27 cellular contexts compared by ENCODE assay signal in genomic region chr15:82778755-82779154, GRCh38. TPM values are rescaled to one million over a fixed set of nuclear protein-coding genes. Genes with fewer than 3 reads are reported as not detected.
DNase-seq lines count a peak whose midpoint lies in the region; ATAC-seq, FAIRE-seq and TF ChIP-seq lines count a peak whose summit lies in the region.
"Had no signal": no experiment of that assay in that cellular context is flagged by ENCODE, and none has a peak within 500 bp of the region (broad histone marks: within the 10 kb centered on the region; RNA-seq: fewer than 3 reads in every experiment).

No MANE protein-coding gene starts in this region.

- H3K36me3 ChIP-seq in HepG2 (replicated peaks in 1 of 2; ENCODE audit: control insufficient read depth in 1 of 2, insufficient read depth in 2 of 2, low read length in 2 of 2) (no peaks in the 10 kb centered on the region), right lobe of liver (no peaks in the 10 kb centered on the region), K562 (ENCODE audit: control insufficient read depth, insufficient read depth, low read length) (no peaks in the 10 kb centered on the region), gastrocnemius medialis (peaks cover 0 to 28% of the 10 kb centered on the region in 2 donors), breast epithelium (no peaks in the 10 kb centered on the region)
- H3K36me3 ChIP-seq: BE2C; BLaER1 treated with 17β-estradiol and CSF1 and Interleukin-3, amounts not matched to agents 10 nM and 100 nM had no signal

- no peak for DNase-seq in HepG2 (ENCODE audit: low spot score)
- DNase-seq in right lobe of liver, result no peak
- no peak for DNase-seq in K562 (ENCODE audit: extremely low read depth in 1 of 4, low spot score in 3 of 4)
- no peak for DNase-seq in gastrocnemius medialis
- DNase-seq in stimulated activated naive CD4-positive, alpha-beta T cell (lab: John Stamatoyannopoulos, UW), result no peak
- no peak for DNase-seq in breast epithelium (ENCODE audit: low spot score in 2 of 2)
- no peak for DNase-seq in epidermal melanocyte (ENCODE audit: insufficient read length, low spot score)
- no peak for DNase-seq in NCI-H1417 (lab: John Stamatoyannopoulos, UW)
- DNase-seq: ACHN; AML-193; BE2C; Calu3; CD4-positive, alpha-beta memory T cell; COR-L47; DMS53; DMS79 treated with DMSO at 0.1 percent for 48 hours; GF-D8; GOT3; HCEC 1CT had no signal

- TF ChIP-seq EP300 in HepG2 (IDR thresholded peaks at IDR 0.05; ENCODE audit: low read depth in 2 of 2, low read length in 2 of 2) (no peak), HepG2 (CRISPR knock-in tag; IDR thresholded peaks at IDR 0.05; ENCODE audit: borderline replicate concordance) (no peak), K562 (IDR thresholded peaks at IDR 0.05; ENCODE audit: low read length) (no peak)

- no peaks in the 10 kb centered on the region for H3K79me2 ChIP-seq in HepG2 (ENCODE audit: insufficient read depth, low read length)
- H3K79me2 ChIP-seq in K562 (ENCODE audit: control insufficient read depth, insufficient read depth, low read length), result no peaks in the 10 kb centered on the region

- H2AFZ ChIP-seq in HepG2 (ENCODE audit: low read length), result no peak overlapping the region
- H2AFZ ChIP-seq in K562 (ENCODE audit: low read depth, low read length), result no peak overlapping the region

- in situ Hi-C loops in HepG2 (cut with HindIII; ENCODE audit: extremely low pct_ligation_motif_present, low pct_unique_long_range_greater_than_20kb), result no loop called here
- in situ Hi-C loops in K562 (cut with MboI), result no loop called here
- in situ Hi-C loops in gastrocnemius medialis (cut with MboI; ENCODE audit: low sequenced_read_pairs in 4 of 4), result no loop called here

- CTCF ChIA-PET in HepG2 (lab: Yijun Ruan, JAX; ENCODE audit: low intra/inter-chr PET ratio, low total read pairs) (no interaction called here), K562 (lab: Yijun Ruan, JAX; ENCODE audit: low intra/inter-chr PET ratio) (no interaction called here)

- no peak overlapping the region for H3K4me2 ChIP-seq in HepG2 (ENCODE audit: low read depth, low read length)
- H3K4me2 ChIP-seq in K562 (ENCODE audit: insufficient read depth, low read length), result no peak overlapping the region
- H3K4me2 ChIP-seq: BLaER1 treated with 17β-estradiol and CSF1 and Interleukin-3, amounts not matched to agents 10 nM and 100 nM had no signal

- H3K27ac ChIP-seq in HepG2 (ENCODE audit: extremely low read length, insufficient read depth, low read length), result no peak overlapping the region
- H3K27ac ChIP-seq in right lobe of liver, result no peak overlapping the region
- H3K27ac ChIP-seq in K562 (ENCODE audit: extremely low read depth, low read depth, low read length), result no peak overlapping the region
- peak overlapping the region; percentile 63 to 95 (median 70) for H3K27ac ChIP-seq in gastrocnemius medialis
- no peak overlapping the region for H3K27ac ChIP-seq in breast epithelium
- H3K27ac ChIP-seq: 22Rv1; BLaER1 treated with 17β-estradiol and CSF1 and Interleukin-3, amounts not matched to agents 10 nM and 100 nM had no signal

- no peak overlapping the region for H3K4me3 ChIP-seq in HepG2 (replicated peaks in 1 of 3; ENCODE audit: insufficient read depth in 1 of 3, low read depth in 2 of 3, low read length in 3 of 3)
- no peak overlapping the region for H3K4me3 ChIP-seq in right lobe of liver
- H3K4me3 ChIP-seq in K562, result no peak overlapping the region
- no peak overlapping the region for H3K4me3 ChIP-seq in gastrocnemius medialis
- H3K4me3 ChIP-seq in breast epithelium, result no peak overlapping the region
- H3K4me3 ChIP-seq: BLaER1 treated with 17β-estradiol and CSF1 and Interleukin-3, amounts not matched to agents 10 nM and 100 nM had no signal

- POLR2A ChIA-PET in HepG2 (lab: Yijun Ruan, JAX), result no interaction called here
- POLR2A ChIA-PET in K562 (lab: Yijun Ruan, JAX), result no interaction called here

- H3K9me3 ChIP-seq in HepG2 (ENCODE audit: low read length) (no peaks in the 10 kb centered on the region), right lobe of liver (no peaks in the 10 kb centered on the region), K562 (replicated peaks; ENCODE audit: control insufficient read depth, insufficient read depth, low read depth, low read length) (no peaks in the 10 kb centered on the region), gastrocnemius medialis (no peaks in the 10 kb centered on the region), breast epithelium (no peaks in the 10 kb centered on the region)
- H3K9me3 ChIP-seq: BE2C had no signal

- H4K20me1 ChIP-seq in HepG2 (ENCODE audit: insufficient read depth, low read length) (no peaks in the 10 kb centered on the region), K562 (replicated peaks; ENCODE audit: control insufficient read depth, insufficient read depth, low read length) (no peaks in the 10 kb centered on the region)
- H4K20me1 ChIP-seq: BLaER1 treated with 17β-estradiol and CSF1 and Interleukin-3, amounts not matched to agents 10 nM and 100 nM had no signal

- no peak overlapping the region for H3K9ac ChIP-seq in HepG2 (ENCODE audit: insufficient read depth, low read depth, low read length)
- H3K9ac ChIP-seq in K562 (ENCODE audit: insufficient read depth in 1 of 2, low read depth in 2 of 2, low read length in 2 of 2), result no peak overlapping the region
- H3K9ac ChIP-seq: BLaER1 treated with 17β-estradiol and CSF1 and Interleukin-3, amounts not matched to agents 10 nM and 100 nM had no signal

- BruUV-seq in HepG2 (replicated peaks; lab: Mats Ljungman, UMichigan) (no TSS peak), K562 (replicated peaks; lab: Mats Ljungman, UMichigan) (no TSS peak)

- H3K4me1 ChIP-seq in HepG2 (ENCODE audit: insufficient read depth, low read length) (no peaks in the 10 kb centered on the region), right lobe of liver (no peaks in the 10 kb centered on the region), K562 (replicated peaks in 1 of 2; ENCODE audit: control insufficient read depth in 2 of 2, insufficient read depth in 2 of 2, low read length in 2 of 2) (no peaks in the 10 kb centered on the region; a peak in 1 of 5 replicates), gastrocnemius medialis (no peaks in the 10 kb centered on the region), breast epithelium (no peaks in the 10 kb centered on the region)
- H3K4me1 ChIP-seq: BE2C had no signal

- FAIRE-seq in HepG2 (lab: Jason Lieb, UNC) (no peak), K562 (lab: Jason Lieb, UNC) (no peak)
- FAIRE-seq: A204.1, GM12891, GM18507, H54 had no signal

- intact Hi-C loops in HepG2 (cut with micrococcal nuclease; ENCODE audit: unreplicated experiment) (no loop called here), right lobe of liver (cut with DNase I) (no loop called here), K562 (cut with micrococcal nuclease) (no loop called here), gastrocnemius medialis (cut with DNase I; ENCODE audit: low total_unique reads) (no loop called here), breast epithelium (cut with DNase I; ENCODE audit: low total_unique reads) (no loop called here)

- H3K27me3 ChIP-seq in HepG2 (ENCODE audit: control insufficient read depth in 1 of 2, insufficient read depth in 2 of 2, low read length in 2 of 2), result no peaks in the 10 kb centered on the region
- no peaks in the 10 kb centered on the region for H3K27me3 ChIP-seq in right lobe of liver
- H3K27me3 ChIP-seq in K562 (ENCODE audit: control insufficient read depth in 2 of 2, insufficient read depth in 2 of 2, low read length in 2 of 2), result peaks cover 0 to 3% of the 10 kb centered on the region in 2 experiments; a peak in 3 of 5 replicates
- H3K27me3 ChIP-seq in gastrocnemius medialis, result no peaks in the 10 kb centered on the region
- no peaks in the 10 kb centered on the region for H3K27me3 ChIP-seq in breast epithelium
- H3K27me3 ChIP-seq: BE2C; BLaER1 treated with 17β-estradiol and CSF1 and Interleukin-3, amounts not matched to agents 10 nM and 100 nM had no signal

- no peak for TF ChIP-seq POLR2A in HepG2 (IDR thresholded peaks at IDR 0.05; ENCODE audit: insufficient read depth in 1 of 2, low read depth in 2 of 2, low read length in 2 of 2)
- no peak for TF ChIP-seq POLR2A in right lobe of liver (IDR thresholded peaks at IDR 0.05)
- no peak for TF ChIP-seq POLR2A in K562 (conservative IDR thresholded peaks at IDR 0.05)
- no peak for TF ChIP-seq POLR2A in gastrocnemius medialis (IDR thresholded peaks at IDR 0.05)
- no peak for TF ChIP-seq POLR2A in breast epithelium (IDR thresholded peaks at IDR 0.05)

- TF ChIP-seq CTCF in HepG2 (CRISPR knock-in tag; IDR thresholded peaks at IDR 0.05), result no peak
- no peak for TF ChIP-seq CTCF in right lobe of liver (IDR thresholded peaks at IDR 0.05)
- no peak for TF ChIP-seq CTCF in K562 (IDR thresholded peaks at IDR 0.05 in 2 of 3, conservative IDR thresholded peaks at IDR 0.05 in 1 of 3; ENCODE audit: insufficient read depth in 2 of 3, low read depth in 1 of 3, low read length in 3 of 3)
- TF ChIP-seq CTCF in gastrocnemius medialis (IDR thresholded peaks at IDR 0.05 in 4 of 5, conservative IDR thresholded peaks at IDR 0.05 in 1 of 5), result no peak
- TF ChIP-seq CTCF in breast epithelium (IDR thresholded peaks at IDR 0.05), result no peak

- ATAC-seq in HepG2 (no peak), right lobe of liver (no peak), K562 (no peak), gastrocnemius medialis (no peak)

- 34% methylated on average over 3 of the region's 3 CpGs for WGBS in HepG2 (ENCODE audit: low lambda C conversion rate)
- 92% methylated on average over 2 of the region's 3 CpGs for WGBS in right lobe of liver (ENCODE audit: insufficient coverage, low coverage, low lambda C conversion rate, missing lambda C conversion rate)
- WGBS in K562 (ENCODE audit: insufficient coverage, low coverage, missing lambda C conversion rate), result 8% methylated on average over 3 of the region's 3 CpGs

- TF ChIP-seq RAD21 in HepG2 (CRISPR knock-in tag; IDR thresholded peaks at IDR 0.05) (no peak), K562 (CRISPR knock-in tag; conservative IDR thresholded peaks at IDR 0.05 in 1 of 2, IDR thresholded peaks at IDR 0.05 in 1 of 2) (no peak)

- no peaks in the 10 kb centered on the region for H3K9me1 ChIP-seq in K562 (ENCODE audit: control insufficient read depth, insufficient read depth, low read length)

RNA-seq across cellular contexts. Expression of gene FSD2, which starts 27.1 kb away (rescaled TPM):
- total RNA-seq in HepG2 (2016; rRNA removed; fragmentation: Illumina TruSeq; extraction: Trizol) (not detected in 2 replicates), right lobe of liver (not detected), K562 (2014; rRNA removed) (not detected in 2 replicates), K562 (2014; rRNA removed; fragmentation: Illumina TruSeq; extraction: Trizol) (not detected in 2 replicates), K562 (2015; rRNA removed; fragmentation: Illumina TruSeq; extraction: Trizol) (not detected in 2 replicates), K562 (2021) (not detected in 2 replicates), gastrocnemius medialis (10 to 100 TPM in 1 of 4 donors, 1 to 10 TPM in 3; 3.9 to 18.5 (median 6.6) TPM), breast epithelium (1 to 10 TPM in 1 of 3 donors, under 1 TPM in 1, not detected in 1; under 0.01 to 1.6 TPM)
- not detected in 2 replicates for total RNA-seq in HepG2 (2016; cell fraction: cytosol; rRNA removed; fragmentation: Illumina TruSeq; extraction: Trizol; ENCODE audit: low read depth)
- not detected in 2 replicates for total RNA-seq in HepG2 (2016; cell fraction: insoluble cytoplasmic fraction; rRNA removed; fragmentation: Illumina TruSeq; extraction: Trizol)
- total RNA-seq in HepG2 (2016; cell fraction: membrane; rRNA removed; fragmentation: Illumina TruSeq; extraction: Trizol), result not detected in 2 replicates
- not detected in 2 replicates for total RNA-seq in HepG2 (2016; cell fraction: nucleus; rRNA removed; fragmentation: Illumina TruSeq; extraction: Trizol)
- polyA plus RNA-seq in HepG2 (2011; rRNA removed) (not detected in 2 replicates), K562 (2011; rRNA removed) (not detected in 2 replicates), K562 (2014; fragmentation: Illumina TruSeq; extraction: Trizol) (0.01 TPM in 1 of 2 replicates, not detected in the other), K562 (2014; fragmentation: Nextera tagmentation; extraction: Ambion mirVana) (under 1 TPM; 0.01 to 0.06 TPM), K562 (2014; rRNA removed) (not detected in 2 replicates)
- not detected in 2 replicates for polyA plus RNA-seq in HepG2 (2011; cell fraction: cytosol; rRNA removed)
- polyA plus RNA-seq in HepG2 (2011; cell fraction: nucleus; rRNA removed), result not detected in 2 replicates
- not detected in 2 replicates for polyA plus RNA-seq in HepG2 (2012)
- not detected in 2 replicates for polyA plus RNA-seq in HepG2 (2016; cell fraction: cytosol; fragmentation: Illumina TruSeq; extraction: Trizol; ENCODE audit: low read depth)
- polyA plus RNA-seq in HepG2 (2016; cell fraction: insoluble cytoplasmic fraction; fragmentation: Illumina TruSeq; extraction: Trizol; ENCODE audit: low read depth), result not detected in 2 replicates
- not detected in 2 replicates for polyA plus RNA-seq in HepG2 (2016; cell fraction: membrane; fragmentation: Illumina TruSeq; extraction: Trizol; ENCODE audit: low read depth)
- not detected in 2 replicates for polyA plus RNA-seq in HepG2 (2016; cell fraction: nucleus; fragmentation: Illumina TruSeq; extraction: Trizol; ENCODE audit: insufficient read depth, low read depth)
- not detected in 2 replicates for polyA minus RNA-seq in HepG2 (2011; rRNA and poly(A)+ RNA removed; ENCODE audit: low replicate concordance)
- not detected in 2 replicates for polyA minus RNA-seq in HepG2 (2011; cell fraction: cytosol; rRNA and poly(A)+ RNA removed)
- under 0.01 TPM in 1 of 2 replicates, not detected in the other for polyA minus RNA-seq in HepG2 (2011; cell fraction: nucleus; rRNA and poly(A)+ RNA removed)
- not detected in 2 replicates for total RNA-seq in K562 (2011; cell fraction: chromatin; rRNA removed; ENCODE audit: low replicate concordance)
- total RNA-seq in K562 (2011; cell fraction: nucleolus; rRNA removed), result not detected in 2 replicates
- total RNA-seq in K562 (2011; cell fraction: nucleoplasm; rRNA removed), result not detected in 2 replicates
- not detected in 2 replicates for polyA plus RNA-seq in K562 (2011; cell fraction: cytosol; rRNA removed)
- polyA plus RNA-seq in K562 (2011; cell fraction: nucleus; rRNA removed), result not detected in 2 replicates
- 0.06 and 0.07 TPM in 2 replicates for polyA plus RNA-seq in K562 (2012)
- not detected in 2 replicates for polyA minus RNA-seq in K562 (2011; rRNA and poly(A)+ RNA removed)
- not detected in 2 replicates for polyA minus RNA-seq in K562 (2011; cell fraction: cytosol; rRNA and poly(A)+ RNA removed)
- polyA minus RNA-seq in K562 (2011; cell fraction: nucleus; rRNA and poly(A)+ RNA removed), result not detected in 2 replicates
- total RNA-seq: Calu3; CD4-positive, alpha-beta memory T cell; Daoy; G401 had no signal

RNA-seq across cellular contexts. Expression of gene WHAMM, which starts 30.7 kb away (rescaled TPM):
- total RNA-seq in HepG2 (2016; rRNA removed; fragmentation: Illumina TruSeq; extraction: Trizol) (2.7 and 2.9 TPM in 2 replicates), right lobe of liver (1 to 10 TPM; 3.7 to 6.5 (median 4.7) TPM), K562 (2014; rRNA removed) (3.6 and 4.3 TPM in 2 replicates), K562 (2014; rRNA removed; fragmentation: Illumina TruSeq; extraction: Trizol) (3.8 and 4.7 TPM in 2 replicates), K562 (2015; rRNA removed; fragmentation: Illumina TruSeq; extraction: Trizol) (3.8 and 4.5 TPM in 2 replicates), K562 (2021) (4.5 and 4.8 TPM in 2 replicates), gastrocnemius medialis (10 to 100 TPM; 14.1 to 22.1 (median 21.8) TPM), breast epithelium (10 to 100 TPM; 10.8 to 12.9 (median 11.0) TPM)
- 3.1 and 4.9 TPM in 2 replicates for total RNA-seq in HepG2 (2016; cell fraction: cytosol; rRNA removed; fragmentation: Illumina TruSeq; extraction: Trizol; ENCODE audit: low read depth)
- total RNA-seq in HepG2 (2016; cell fraction: insoluble cytoplasmic fraction; rRNA removed; fragmentation: Illumina TruSeq; extraction: Trizol), result 2.6 and 3.0 TPM in 2 replicates
- 2.5 and 2.6 TPM in 2 replicates for total RNA-seq in HepG2 (2016; cell fraction: membrane; rRNA removed; fragmentation: Illumina TruSeq; extraction: Trizol)
- 3.3 and 3.8 TPM in 2 replicates for total RNA-seq in HepG2 (2016; cell fraction: nucleus; rRNA removed; fragmentation: Illumina TruSeq; extraction: Trizol)
- polyA plus RNA-seq in HepG2 (2011; rRNA removed) (3.0 and 3.5 TPM in 2 replicates), K562 (2011; rRNA removed) (2.7 and 3.3 TPM in 2 replicates), K562 (2014; fragmentation: Illumina TruSeq; extraction: Trizol) (4.0 TPM in 2 replicates), K562 (2014; fragmentation: Nextera tagmentation; extraction: Ambion mirVana) (1 to 10 TPM; 2.0 to 2.3 TPM), K562 (2014; rRNA removed) (3.6 and 4.6 TPM in 2 replicates)
- 2.4 TPM in 2 replicates for polyA plus RNA-seq in HepG2 (2011; cell fraction: cytosol; rRNA removed)
- polyA plus RNA-seq in HepG2 (2011; cell fraction: nucleus; rRNA removed), result 3.2 and 3.8 TPM in 2 replicates
- polyA plus RNA-seq in HepG2 (2012), result 3.0 and 3.3 TPM in 2 replicates
- 0.59 and 0.61 TPM in 2 replicates for polyA plus RNA-seq in HepG2 (2016; cell fraction: cytosol; fragmentation: Illumina TruSeq; extraction: Trizol; ENCODE audit: low read depth)
- 4.2 and 4.9 TPM in 2 replicates for polyA plus RNA-seq in HepG2 (2016; cell fraction: insoluble cytoplasmic fraction; fragmentation: Illumina TruSeq; extraction: Trizol; ENCODE audit: low read depth)
- 2.1 and 2.3 TPM in 2 replicates for polyA plus RNA-seq in HepG2 (2016; cell fraction: membrane; fragmentation: Illumina TruSeq; extraction: Trizol; ENCODE audit: low read depth)
- 6.8 and 8.2 TPM in 2 replicates for polyA plus RNA-seq in HepG2 (2016; cell fraction: nucleus; fragmentation: Illumina TruSeq; extraction: Trizol; ENCODE audit: insufficient read depth, low read depth)
- polyA minus RNA-seq in HepG2 (2011; rRNA and poly(A)+ RNA removed; ENCODE audit: low replicate concordance), result 1.8 and 2.1 TPM in 2 replicates
- 1.5 and 1.6 TPM in 2 replicates for polyA minus RNA-seq in HepG2 (2011; cell fraction: cytosol; rRNA and poly(A)+ RNA removed)
- 3.1 TPM in 2 replicates for polyA minus RNA-seq in HepG2 (2011; cell fraction: nucleus; rRNA and poly(A)+ RNA removed)
- 4.6 and 8.6 TPM in 2 replicates for total RNA-seq in K562 (2011; cell fraction: chromatin; rRNA removed; ENCODE audit: low replicate concordance)
- total RNA-seq in K562 (2011; cell fraction: nucleolus; rRNA removed), result 3.7 and 3.8 TPM in 2 replicates
- 4.1 and 4.6 TPM in 2 replicates for total RNA-seq in K562 (2011; cell fraction: nucleoplasm; rRNA removed)
- 1.9 and 2.1 TPM in 2 replicates for polyA plus RNA-seq in K562 (2011; cell fraction: cytosol; rRNA removed)
- polyA plus RNA-seq in K562 (2011; cell fraction: nucleus; rRNA removed), result 3.8 and 4.0 TPM in 2 replicates
- polyA plus RNA-seq in K562 (2012), result 2.9 and 3.8 TPM in 2 replicates
- 2.6 and 2.9 TPM in 2 replicates for polyA minus RNA-seq in K562 (2011; rRNA and poly(A)+ RNA removed)
- 1.5 and 2.0 TPM in 2 replicates for polyA minus RNA-seq in K562 (2011; cell fraction: cytosol; rRNA and poly(A)+ RNA removed)
- polyA minus RNA-seq in K562 (2011; cell fraction: nucleus; rRNA and poly(A)+ RNA removed), result 2.3 and 2.9 TPM in 2 replicates

Comparison
In these comparisons a context has a peak if more than half of its experiments do, and no peak if none do; other contexts are left out.
1. H3K27ac ChIP-seq: peak in gastrocnemius medialis (4 of 4); none in HepG2 (single experiment), right lobe of liver (0 of 3), K562 (single experiment) and breast epithelium (0 of 2).
2. Of the 241 proteins assayed by ChIP-seq in both HepG2 and K562: peak only in HepG2: none; only in K562: NFE2 and NFE2L1; in both: none; in neither: 239.